Comparison of ENCODE assay signal across 12 cellular contexts in genomic region chr12:64318605-64319004, GRCh38.
A peak's percentile ranks its signal among the peaks of the same experiment; 100 is the strongest.
DNase-seq lines count a peak whose midpoint lies in the region; ATAC-seq and TF ChIP-seq lines count a peak whose summit lies in the region.
"Had no signal": no experiment of that assay in that cellular context is flagged by ENCODE, and none has a peak within 500 bp of the region (broad histone marks: within the 10 kb centered on the region; RNA-seq: fewer than 3 reads in every experiment).

No MANE protein-coding gene starts in this region.

- H3K27ac Mint-ChIP-seq in CD8-positive, alpha-beta T cell: no peak overlapping the region
- H3K27ac Mint-ChIP-seq: activated naive CD4-positive, alpha-beta T cell treated with anti-CD3 and anti-CD28 coated beads, Interleukin-2, amount 50 U/mL, for 24 hours had no signal

- H3K27me3 Mint-ChIP-seq in CD8-positive, alpha-beta T cell (ENCODE audit: low read depth): peaks cover 4% of the 10 kb centered on the region
- H3K27me3 Mint-ChIP-seq: activated naive CD4-positive, alpha-beta T cell treated with anti-CD3 and anti-CD28 coated beads, Interleukin-2, amount 50 U/mL, for 24 hours had no signal

- no peaks in the 10 kb centered on the region for H3K9me3 Mint-ChIP-seq in CD8-positive, alpha-beta T cell

- CTCF ChIA-PET in CD8-positive, alpha-beta T cell (lab: Charles Lee): no interaction called here

- no peak overlapping the region for H3K4me3 ChIP-seq in astrocyte of the spinal cord (ENCODE audit: low read depth, low read length)
- H3K4me3 ChIP-seq in CD8-positive, alpha-beta T cell (ENCODE audit: low read depth, low read length): no peak overlapping the region
- H3K4me3 ChIP-seq: BLaER1, stomach had no signal

- in situ Hi-C loops in astrocyte of the spinal cord (cut with HindIII; ENCODE audit: low sequenced_read_pairs) (no loop called here), ACHN (cut with HindIII; ENCODE audit: low pct_ligation_motif_present, low pct_unique_long_range_greater_than_20kb, low sequenced_read_pairs) (no loop called here)

- TF ChIP-seq CTCF in astrocyte of the spinal cord (IDR thresholded peaks at IDR 0.05; ENCODE audit: low read depth, low read length): no peak
- no peak for TF ChIP-seq CTCF in CD8-positive, alpha-beta T cell (IDR thresholded peaks at IDR 0.05)

- POLR2A ChIA-PET in CD8-positive, alpha-beta T cell (lab: Charles Lee): no interaction called here

- H3K27ac ChIP-seq in CD8-positive, alpha-beta T cell (ENCODE audit: low read depth, low read length): no peak overlapping the region
- H3K27ac ChIP-seq: BLaER1, stomach had no signal

- H3K4me1 Mint-ChIP-seq in CD8-positive, alpha-beta T cell (ENCODE audit: low read depth): no peaks in the 10 kb centered on the region
- H3K4me1 Mint-ChIP-seq: activated naive CD4-positive, alpha-beta T cell treated with anti-CD3 and anti-CD28 coated beads, Interleukin-2, amount 50 U/mL, for 24 hours had no signal

- ATAC-seq in CD8-positive, alpha-beta T cell: no peak
- no peak for ATAC-seq in GM21390 (IDR thresholded peaks at IDR 0.05; ENCODE audit: unreplicated experiment)

- no peaks in the 10 kb centered on the region for H3K9me3 ChIP-seq in CD8-positive, alpha-beta T cell (ENCODE audit: low read length)

- H3K27me3 ChIP-seq in CD8-positive, alpha-beta T cell (ENCODE audit: insufficient read depth, low read length): no peaks in the 10 kb centered on the region
- H3K27me3 ChIP-seq: BLaER1, stomach had no signal

- H3K4me3 Mint-ChIP-seq in CD8-positive, alpha-beta T cell: no peak overlapping the region
- H3K4me3 Mint-ChIP-seq: activated naive CD4-positive, alpha-beta T cell treated with anti-CD3 and anti-CD28 coated beads, Interleukin-2, amount 50 U/mL, for 24 hours had no signal

- no peaks in the 10 kb centered on the region for H3K4me1 ChIP-seq in CD8-positive, alpha-beta T cell (ENCODE audit: insufficient read depth, low read length)
- H3K4me1 ChIP-seq: BLaER1, stomach had no signal

- no peaks in the 10 kb centered on the region for H3K36me3 ChIP-seq in CD8-positive, alpha-beta T cell (ENCODE audit: insufficient read depth, low read length)
- H3K36me3 ChIP-seq: BLaER1, stomach had no signal

- H3K36me3 Mint-ChIP-seq in CD8-positive, alpha-beta T cell: no peaks in the 10 kb centered on the region
- H3K36me3 Mint-ChIP-seq: activated naive CD4-positive, alpha-beta T cell treated with anti-CD3 and anti-CD28 coated beads, Interleukin-2, amount 50 U/mL, for 24 hours had no signal

- peak; percentile 7 for DNase-seq in AG08395 (ENCODE audit: low spot score)
- peak; percentile 9 for DNase-seq in HCEC 1CT
- peak; percentile 3 for DNase-seq in astrocyte of the spinal cord (ENCODE audit: low read depth, low spot score)
- peak; percentile 75 for DNase-seq in iPS-NIHi11 (ENCODE audit: low spot score)
- no peak for DNase-seq in CD8-positive, alpha-beta T cell
- no peak for DNase-seq in ACHN
- DNase-seq in T-helper 1 cell: no peak
- DNase-seq: NCI-H1436, stomach had no signal

- intact Hi-C loops in CD8-positive, alpha-beta T cell (cut with DNase I, micrococcal nuclease): no loop called here

Comparison
In these comparisons a context has a peak if more than half of its experiments do, and no peak if none do; other contexts are left out.
1. DNase-seq: peak in AG08395 (single experiment), HCEC 1CT (single experiment), astrocyte of the spinal cord (single experiment) and iPS-NIHi11 (single experiment); none in CD8-positive, alpha-beta T cell (0 of 7), ACHN (single experiment) and T-helper 1 cell (0 of 5).